8 cellular contexts compared by ENCODE assay signal in genomic region chrX:77785746-77786548, GRCh38. TPM values are rescaled to one million over a fixed set of nuclear protein-coding genes. Genes with fewer than 3 reads are reported as not detected.
DNase-seq lines count a peak whose midpoint lies in the region; ATAC-seq and TF ChIP-seq lines count a peak whose summit lies in the region.

Gene ATRX, minus strand, starts transcription at chrX:77786216. Its CDS starts 215 bp downstream, at chrX:77786001.

- H3K9me3 ChIP-seq in neural cell (ENCODE audit: low read length) (no peaks in the 10 kb centered on the region), stomach (no peaks in the 10 kb centered on the region)

- H3K36me3 ChIP-seq in neural cell (ENCODE audit: insufficient read depth, low read length) (no peaks in the 10 kb centered on the region), stomach (no peaks in the 10 kb centered on the region)

- H3K27me3 ChIP-seq in neural cell (ENCODE audit: insufficient read depth, low read depth, low read length) (no peaks in the 10 kb centered on the region), stomach (no peaks in the 10 kb centered on the region)

- peaks cover 0 to 43% (median 15%) of the 10 kb centered on the region in 4 donors for H3K4me1 ChIP-seq in stomach

- intact Hi-C loops in stomach (cut with DNase I; ENCODE audit: low total_unique reads): no loop called here

- TF ChIP-seq CTCF in fibroblast of villous mesenchyme (IDR thresholded peaks at IDR 0.05; ENCODE audit: insufficient read depth, low read depth, low read length): no peak
- TF ChIP-seq CTCF in neural cell (IDR thresholded peaks at IDR 0.05; ENCODE audit: poor library complexity, severe bottlenecking): no peak
- TF ChIP-seq CTCF in stomach (IDR thresholded peaks at IDR 0.05): no peak

- H2AFZ ChIP-seq in neural cell (ENCODE audit: low read depth, low read length): peak within 1 kb of the TSS; percentile 40

- 1 to 43% (median 6%) methylated on average over 25 to 48 of the region's 48 CpGs for WGBS in stomach, 5 donors

- no peaks in the 10 kb centered on the region for H4K20me1 ChIP-seq in neural cell (ENCODE audit: insufficient read depth)

- TF ChIP-seq EP300 in neural cell (conservative IDR thresholded peaks at IDR 0.05; ENCODE audit: poor library complexity, severe bottlenecking): peak; percentile 46
- TF ChIP-seq EP300 in stomach (IDR thresholded peaks at IDR 0.05): no peak

- H3K9ac ChIP-seq in neural cell (ENCODE audit: low read length): peak within 1 kb of the TSS; percentile 98

- H3K9me2 ChIP-seq in neural cell (ENCODE audit: insufficient read depth, low read length): no peaks in the 10 kb centered on the region

- TF ChIP-seq RAD21 in neural cell (conservative IDR thresholded peaks at IDR 0.05): no peak

- H3K27ac ChIP-seq in neural cell (ENCODE audit: low read length) (peak within 1 kb of the TSS; percentile 98), stomach (peak within 1 kb of the TSS; percentile 84 to 92 (median 91))

- H3K79me2 ChIP-seq in neural cell (replicated peaks; ENCODE audit: insufficient read depth, low read length): peaks cover 41% of the 10 kb centered on the region

- DNase-seq in DMS79 treated with DMSO at 0.1 percent for 48 hours (lab: John Stamatoyannopoulos, UW) (peak; percentile 77), LHCN-M2 (ENCODE audit: low read depth) (peak; percentile 77), SHP77 (lab: John Stamatoyannopoulos, UW) (peak; percentile 62 to 80), fibroblast of villous mesenchyme (ENCODE audit: low read depth) (peak; percentile 80), stomach (peak; percentile 69)
- DNase-seq in activated effector memory CD4-positive, alpha-beta T cell treated with anti-CD3 and anti-CD28 coated beads, Interleukin-2, amount 50 U/mL, for 16 hours: peak; percentile 90

- no peak within 1 kb of the TSS for H3K4me2 ChIP-seq in neural cell (ENCODE audit: low read length)

- ATAC-seq in GM21786 (IDR thresholded peaks at IDR 0.05; ENCODE audit: unreplicated experiment): peak; percentile 91

- TF ChIP-seq POLR2A in stomach (IDR thresholded peaks at IDR 0.05): no peak

- H3F3A ChIP-seq in neural cell (ENCODE audit: insufficient read depth, low read length, poor library complexity, severe bottlenecking): no peaks in the 10 kb centered on the region

- H3K4me3 ChIP-seq in fibroblast of villous mesenchyme (ENCODE audit: low read depth, low read length): peak within 1 kb of the TSS; percentile 75
- H3K4me3 ChIP-seq in neural cell (ENCODE audit: low read length): peak within 1 kb of the TSS; percentile 79
- H3K4me3 ChIP-seq in stomach: peak within 1 kb of the TSS; percentile 51 to 67 (median 56)

TF ChIP-seq in neural cell, 6 proteins besides CTCF, POLR2A, EP300 and RAD21:
- TF ChIP-seq EZH2 (IDR thresholded peaks at IDR 0.05; ENCODE audit: borderline replicate concordance, insufficient read depth, low read length, poor library complexity, severe bottlenecking): no peak
- TF ChIP-seq REST (IDR thresholded peaks at IDR 0.05; ENCODE audit: borderline replicate concordance): peak; percentile 93
- peak; percentile 40 for TF ChIP-seq MXI1 (conservative IDR thresholded peaks at IDR 0.05; ENCODE audit: poor library complexity, severe bottlenecking)
- TF ChIP-seq TAF1 (IDR thresholded peaks at IDR 0.05; ENCODE audit: low read depth): peak; percentile 85
- TF ChIP-seq SMC3 (conservative IDR thresholded peaks at IDR 0.05; ENCODE audit: poor library complexity): no peak
- TF ChIP-seq POLR2AphosphoS5 (IDR thresholded peaks at IDR 0.05): peak; percentile 87

RNA-seq across cellular contexts. Expression of gene ATRX, which starts in this region (rescaled TPM):
- total RNA-seq in LHCN-M2 (2014; rRNA removed): 43.3 and 48.9 TPM in 2 replicates
- polyA plus RNA-seq in LHCN-M2 (2012): 10.3 TPM
- 77.0 and 92.8 TPM in 2 replicates for total RNA-seq in fibroblast of villous mesenchyme
- 60.9 and 64.0 TPM in 2 replicates for polyA plus RNA-seq in neural cell
- 322 and 438 TPM in 2 replicates for polyA minus RNA-seq in neural cell
- total RNA-seq in stomach: 100 to 1,000 TPM in 3 of 5 donors, 10 to 100 TPM in 2; 37.7 to 225 (median 127) TPM
- 10 to 100 TPM in 1 of 3 donors, 1 to 10 TPM in 2; 7.9 to 10.4 (median 9.7) TPM for polyA plus RNA-seq in stomach

Comparison
In these comparisons a context has a peak if more than half of its experiments do, and no peak if none do; other contexts are left out.
1. Peak in every context shown above with its lines: DNase-seq, ATAC-seq, H3K4me3 ChIP-seq and H3K27ac ChIP-seq.